In the genomic region with DNA sequence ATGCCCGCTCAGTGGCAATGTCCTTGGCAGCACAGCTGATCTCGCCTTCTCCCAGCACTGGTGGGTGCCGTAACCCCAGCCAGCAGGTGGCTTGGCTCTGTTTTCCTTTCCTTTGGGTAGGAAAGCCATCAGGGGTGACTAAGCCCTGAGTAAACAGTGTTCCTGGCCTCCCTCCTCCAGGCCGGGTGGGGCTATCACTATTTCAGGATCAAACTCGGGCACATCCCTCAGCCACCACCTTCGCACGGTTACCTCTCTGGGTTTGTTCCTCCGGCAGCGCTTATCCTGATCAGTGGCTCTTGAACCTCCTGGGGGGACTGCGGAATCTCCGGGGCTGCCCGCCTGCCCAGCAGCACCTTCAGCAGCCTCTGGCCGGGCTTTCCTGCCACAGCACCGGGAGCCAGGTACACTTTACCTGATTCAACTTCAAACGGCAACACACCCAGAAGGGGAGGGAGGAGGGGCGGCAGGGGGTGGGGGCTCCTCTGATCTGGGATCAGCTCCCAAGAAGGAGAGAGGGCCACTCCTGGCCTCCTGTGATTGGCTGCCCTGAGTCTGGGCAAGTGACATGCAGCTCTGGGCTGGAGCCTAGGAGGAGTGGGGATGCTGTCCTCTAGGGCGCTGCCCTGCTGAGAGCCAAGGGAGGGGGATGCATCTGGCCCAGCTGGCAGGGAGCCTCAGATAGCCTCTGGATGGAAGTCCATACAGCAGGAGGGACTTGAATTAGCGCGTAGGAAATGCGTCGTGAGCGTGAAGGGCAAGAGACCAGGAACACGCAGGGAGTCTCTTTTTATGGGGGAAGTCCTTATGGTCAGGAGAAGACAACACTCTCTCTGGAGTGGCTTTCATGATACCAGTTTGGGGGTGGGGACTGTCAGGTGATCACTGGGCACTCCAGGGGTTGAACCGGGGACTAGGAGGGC, we compare ENCODE assay signal across 1 cellular context.
TF ChIP-seq lines count a peak whose summit lies in the region.

A gene with protein sequence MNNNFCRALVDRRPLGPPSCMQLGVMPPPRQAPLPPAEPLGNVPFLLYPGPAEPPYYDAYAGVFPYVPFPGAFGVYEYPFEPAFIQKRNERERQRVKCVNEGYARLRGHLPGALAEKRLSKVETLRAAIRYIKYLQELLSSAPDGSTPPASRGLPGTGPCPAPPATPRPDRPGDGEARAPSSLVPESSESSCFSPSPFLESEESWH (minus strand): TSS at position 353 of the 923 bp plus-strand sequence. CDS start 11,812 bp downstream, outside the sequence.

TF ChIP-seq in H1, 55 proteins besides CTCF, POLR2A, EP300 and RAD21:
- TF ChIP-seq SIX5 (IDR thresholded peaks at IDR 0.05; ENCODE audit: low read depth, low read length) (no peak), HDAC6 (IDR thresholded peaks at IDR 0.05; ENCODE audit: low read depth, low read length) (no peak), RFX5 (IDR thresholded peaks at IDR 0.05; ENCODE audit: borderline replicate concordance, low read depth, low read length) (no peak), RBBP5 (IDR thresholded peaks at IDR 0.05; ENCODE audit: borderline replicate concordance, low read depth, low read length) (peak; percentile 49; the same call in 1 of the 2 replicates), CBX5 (IDR thresholded peaks at IDR 0.05; ENCODE audit: low read depth, low read length) (no peak)
